1 cellular context compared by ENCODE assay signal in the genomic region with DNA sequence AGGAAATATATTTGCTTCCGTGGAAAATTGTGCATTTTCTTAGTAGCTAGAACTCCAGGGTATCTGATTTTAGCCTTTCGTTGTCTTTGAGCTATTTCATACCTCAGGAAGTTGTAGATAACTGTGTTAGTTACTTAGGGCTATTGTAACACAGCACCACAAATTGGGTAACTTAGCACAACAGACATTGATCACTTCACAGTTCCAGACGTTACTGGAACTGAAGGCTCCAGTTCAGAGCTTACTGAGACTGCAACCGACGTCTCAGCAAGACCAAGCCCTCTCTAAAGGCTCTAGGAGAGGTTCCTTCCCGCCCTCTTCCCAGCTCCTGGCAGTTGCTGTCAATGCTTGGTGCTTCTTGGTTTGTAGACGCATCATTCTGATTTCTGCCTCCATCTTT.
TF ChIP-seq lines count a peak whose summit lies in the region.

No MANE protein-coding gene starts in this region.

TF ChIP-seq in H1, 55 proteins besides CTCF, POLR2A, EP300 and RAD21 (continued from another document):
- TF ChIP-seq ATF2 (IDR thresholded peaks at IDR 0.05; ENCODE audit: low read length): no peak
- no peak for TF ChIP-seq KDM1A (IDR thresholded peaks at IDR 0.05; ENCODE audit: borderline replicate concordance, low read length)
- TF ChIP-seq NRF1 (IDR thresholded peaks at IDR 0.05; ENCODE audit: low read depth, low read length): no peak
- TF ChIP-seq FOSL1 (IDR thresholded peaks at IDR 0.05; ENCODE audit: insufficient read depth, low read depth, low read length): no peak
TF ChIP-seq in H1: peak in this region for 0.
